8 cellular contexts compared by ENCODE assay signal in genomic region chr17:78272181-78272913, GRCh38. TPM values are rescaled to one million over a fixed set of nuclear protein-coding genes. Genes with fewer than 3 reads are reported as not detected.
DNase-seq lines count a peak whose midpoint lies in the region; ATAC-seq, FAIRE-seq and TF ChIP-seq lines count a peak whose summit lies in the region.

No MANE protein-coding gene starts in this region.

- TF ChIP-seq CTCF in adrenal gland (IDR thresholded peaks at IDR 0.05), result no peak
- TF ChIP-seq CTCF in GM13976 (IDR thresholded peaks at IDR 0.05; ENCODE audit: borderline replicate concordance, control extremely low read depth, extremely low read depth, insufficient read depth, missing control alignments), result no peak

- peaks cover 21% of the 10 kb centered on the region for H3K27me3 ChIP-seq in adrenal gland

- ATAC-seq in HG03135 (IDR thresholded peaks at IDR 0.05; ENCODE audit: unreplicated experiment), result no peak

- 13 to 23% (median 19%) methylated on average over 11 to 17 of the region's 17 CpGs for WGBS in adrenal gland, 4 donors

- H3K4me3 ChIP-seq in adrenal gland, result no peak overlapping the region

- H3K36me3 ChIP-seq in adrenal gland (replicated peaks in 1 of 2), result no peaks in the 10 kb centered on the region

- no peak for TF ChIP-seq POLR2A in adrenal gland (IDR thresholded peaks at IDR 0.05)

- no peaks in the 10 kb centered on the region for H3K9me3 ChIP-seq in adrenal gland (replicated peaks in 1 of 3)

- DNase-seq in GM19239 (ENCODE audit: insufficient read length, low spot score) (no peak), adrenal gland (peak; percentile 56 to 82 (median 61)), left kidney (ENCODE audit: low read depth, low spot score) (peak; percentile 93), DMS114 treated with DMSO at 0.1 percent for 48 hours (lab: John Stamatoyannopoulos, UW; ENCODE audit: unreplicated experiment) (no peak), GM13976 (ENCODE audit: low spot score) (no peak)
- DNase-seq in stimulated activated CD8-positive, alpha-beta memory T cell treated with anti-CD3 and anti-CD28 coated beads, Interleukin-7, amount 100 ng/mL, for 4 hours (ENCODE audit: low read depth in 2 of 2), result peak; percentile 21 to 44

- intact Hi-C loops in adrenal gland (cut with DNase I), result no loop called here

- H3K4me1 ChIP-seq in adrenal gland (replicated peaks in 1 of 2), result peaks cover 0 to 14% of the 10 kb centered on the region in 2 donors

- FAIRE-seq in GM19239 (lab: Jason Lieb, UNC), result peak; percentile 48

- in situ Hi-C loops in GM13976 (cut with MboI; ENCODE audit: low sequenced_read_pairs, unreplicated experiment), result no loop called here

- H3K27ac ChIP-seq in adrenal gland, result no peak overlapping the region

TF ChIP-seq in PFSK-1, 5 proteins besides CTCF, POLR2A, EP300 and RAD21:
- TF ChIP-seq FOXP2 (optimal IDR thresholded peaks at IDR 0.05; ENCODE audit: borderline replicate concordance, extremely low read depth, extremely low read length, insufficient read depth) (peak; percentile 57), SIN3A (IDR thresholded peaks at IDR 0.05; ENCODE audit: borderline replicate concordance, insufficient read depth, low read length) (no peak), POLR2AphosphoS5 (IDR thresholded peaks at IDR 0.05; ENCODE audit: low read depth, low read length) (no peak), REST (IDR thresholded peaks at IDR 0.05; ENCODE audit: insufficient read depth in 1 of 2, low read depth in 2 of 2, low read length in 2 of 2) (no peak), TAF1 (IDR thresholded peaks at IDR 0.05; ENCODE audit: borderline replicate concordance, insufficient read depth, low read length) (no peak)

RNA-seq across cellular contexts. Expression of gene TMEM235, which starts 40.9 kb away (rescaled TPM):
- polyA plus RNA-seq in PFSK-1 (2012; ENCODE audit: insufficient read length, low read depth), result not detected
- not detected for total RNA-seq in adrenal gland
- under 1 TPM in 1 of 3 donors, not detected in 2; 0.07 TPM for polyA plus RNA-seq in adrenal gland

RNA-seq across cellular contexts. Expression of gene BIRC5, which starts 58.3 kb away (rescaled TPM):
- polyA plus RNA-seq in PFSK-1 (2012; ENCODE audit: insufficient read length, low read depth), result 45.1 TPM
- total RNA-seq in adrenal gland, result 1 to 10 TPM in 5 of 8 donors, under 1 TPM in 3; 0.12 to 2.9 (median 1.5) TPM
- 1 to 10 TPM in 1 of 3 donors, under 1 TPM in 2; 0.32 to 1.3 (median 0.34) TPM for polyA plus RNA-seq in adrenal gland

Comparison
In these comparisons a context has a peak if more than half of its experiments do, and no peak if none do; other contexts are left out.
1. DNase-seq: peak in adrenal gland (7 of 7), left kidney (single experiment) and stimulated activated CD8-positive, alpha-beta memory T cell treated with anti-CD3 and anti-CD28 coated beads, Interleukin-7, amount 100 ng/mL, for 4 hours (2 of 2); none in GM19239 (single experiment), DMS114 treated with DMSO at 0.1 percent for 48 hours (single experiment) and GM13976 (single experiment).